8 cellular contexts compared by ENCODE assay signal in the genomic region with DNA sequence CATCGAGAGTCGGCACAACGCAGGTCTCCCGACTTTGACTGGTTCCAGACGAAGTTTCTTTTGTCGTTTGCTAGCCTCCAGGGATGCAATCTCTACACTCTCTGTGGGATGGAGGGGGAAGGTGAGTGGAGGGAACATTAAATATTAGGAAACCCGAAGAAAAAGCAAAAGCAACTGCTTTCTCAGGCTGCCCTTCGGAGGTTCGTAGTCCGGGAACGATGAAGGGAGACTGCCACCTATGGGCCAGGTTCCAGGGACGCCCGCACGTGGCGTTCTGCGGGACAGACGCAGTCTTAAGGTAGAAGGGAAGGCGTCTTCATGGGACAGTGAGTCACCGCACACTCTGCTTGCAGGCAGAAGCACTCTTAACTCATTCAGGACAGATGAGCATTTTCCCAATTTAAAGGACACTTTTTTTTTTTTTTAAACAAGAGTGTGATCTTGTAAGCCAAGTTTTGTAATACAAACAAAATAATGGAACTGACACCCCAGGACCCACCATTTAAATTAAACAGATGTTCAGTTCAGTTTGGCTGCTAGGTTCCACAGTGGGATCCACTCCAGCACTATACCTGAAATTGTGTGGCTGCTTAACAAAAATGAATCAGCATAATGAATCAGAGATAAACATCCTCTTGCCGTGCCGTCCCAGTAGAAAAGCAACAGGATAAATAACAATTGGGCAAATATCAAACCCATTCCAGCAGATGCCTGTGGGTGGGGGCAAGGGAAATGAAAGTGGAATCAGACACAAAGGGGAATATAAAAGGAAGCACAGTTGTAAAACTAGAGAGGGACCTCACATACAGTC.
DNase-seq lines count a peak whose midpoint lies in the region; ATAC-seq, FAIRE-seq and TF ChIP-seq lines count a peak whose summit lies in the region.

No MANE protein-coding gene starts in this region.

- no peak overlapping the region for H3K9ac ChIP-seq in OCI-LY1 (ENCODE audit: low read length)

- peak; percentile 78 for DNase-seq in HK-2 (ENCODE audit: unreplicated experiment)
- peak; percentile 70 for DNase-seq in activated T-cell treated with anti-CD3 and anti-CD28 coated beads for 4 hours
- DNase-seq in erythroblast (lab: John Stamatoyannopoulos, UW), result peak; percentile 80 to 90
- peak; percentile 84 for DNase-seq in mucosa of gallbladder (ENCODE audit: low spot score)
- peak; percentile 61 to 69 for DNase-seq in stimulated activated CD8-positive, alpha-beta memory T cell treated with anti-CD3 and anti-CD28 coated beads, Interleukin-2, amount 100 ng/mL, for 48 hours (ENCODE audit: low read depth in 2 of 2)

- H4K20me1 ChIP-seq in OCI-LY1 (ENCODE audit: insufficient read depth, low read length), result no peaks in the 10 kb centered on the region

- no peak for ATAC-seq in HG03159 (IDR thresholded peaks at IDR 0.05; ENCODE audit: unreplicated experiment)

- no peaks in the 10 kb centered on the region for H3K79me2 ChIP-seq in OCI-LY1 (ENCODE audit: insufficient read depth, low read length)

- no peak overlapping the region for H3K27ac ChIP-seq in OCI-LY1 (ENCODE audit: low read depth, low read length, poor library complexity, severe bottlenecking)

- H3K4me3 ChIP-seq in OCI-LY1 (ENCODE audit: low read depth, low read length, poor library complexity, severe bottlenecking), result no peak overlapping the region

- H3K27me3 ChIP-seq in OCI-LY1 (ENCODE audit: insufficient read depth, low read length), result no peaks in the 10 kb centered on the region

- no peak overlapping the region for H2AFZ ChIP-seq in OCI-LY1 (ENCODE audit: low read length)

- TF ChIP-seq CTCF in OCI-LY1 (IDR thresholded peaks at IDR 0.05; ENCODE audit: low read length), result peak; percentile 82

- H3K9me2 ChIP-seq in OCI-LY1 (ENCODE audit: low read depth, low read length), result no peaks in the 10 kb centered on the region

- H3K9me3 ChIP-seq in OCI-LY1 (ENCODE audit: low read length), result no peaks in the 10 kb centered on the region

- no peaks in the 10 kb centered on the region for H3F3A ChIP-seq in OCI-LY1 (ENCODE audit: insufficient read depth, low read length)

- FAIRE-seq in G401.6 (lab: Jason Lieb, UNC), result peak; percentile 40

- H3K4me1 ChIP-seq in OCI-LY1 (ENCODE audit: insufficient read depth, low read length, severe bottlenecking), result peaks cover 17% of the 10 kb centered on the region

- H3K4me2 ChIP-seq in OCI-LY1 (ENCODE audit: low read length), result peak overlapping the region; percentile 26; the same call in 1 of the 2 replicates

- H3K36me3 ChIP-seq in OCI-LY1 (ENCODE audit: insufficient read depth, low read length), result no peaks in the 10 kb centered on the region

- no peak for TF ChIP-seq POLR2A in erythroblast (IDR thresholded peaks at IDR 0.05; ENCODE audit: low read length)
